ENCODE assay signal across 24 cellular contexts in the genomic region with DNA sequence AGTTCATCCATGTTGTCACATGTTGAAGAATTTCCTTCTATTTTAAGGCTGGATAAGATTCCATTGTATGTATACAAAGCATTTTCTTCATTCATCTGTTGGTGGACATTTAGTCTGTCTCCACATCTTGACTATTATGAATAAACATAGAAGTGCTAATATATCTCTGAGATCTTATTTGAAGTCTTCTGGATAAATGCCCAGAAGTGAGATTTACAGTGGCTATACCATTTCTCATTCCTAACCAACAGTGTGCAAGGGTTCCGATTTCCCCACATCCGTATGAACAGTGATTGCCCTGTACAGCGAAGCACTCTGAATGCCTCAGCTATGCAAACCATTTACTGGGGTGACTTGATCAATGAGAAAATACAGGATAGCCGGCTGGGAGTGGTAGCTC.
"Had no signal": no experiment of that assay in that cellular context is flagged by ENCODE, and none has a peak within 500 bp of the region (broad histone marks: within the 10 kb centered on the region; RNA-seq: fewer than 3 reads in every experiment).

No MANE protein-coding gene starts in this region.

- H3K36me3 ChIP-seq: SJSA1 had no signal

- H3K4me2 ChIP-seq: KMS-11 had no signal

- H3K4me3 ChIP-seq: K562, SJSA1, SK-N-MC had no signal

- H3K27me3 ChIP-seq: SJSA1 had no signal

- H3K9me3 ChIP-seq: SJSA1 had no signal

- H3K27ac ChIP-seq: KMS-11, SJSA1, SK-N-MC had no signal

- H3K9ac ChIP-seq: KMS-11 had no signal

- DNase-seq: Kasumi-1, MV-4-11, NCI-H1048, NCI-H1105 treated with DMSO at 0.1 percent for 48 hours, NCI-H1417 treated with DMSO at 0.1 percent for 48 hours, NCI-H146, NCI-H1694 treated with DMSO at 0.1 percent for 48 hours, NCI-H1930, NCI-H2081, NCI-H2171, NCI-H226, NCI-H446, NCI-H510A, NCI-H524 treated with DMSO at 0.1 percent for 48 hours, NCI-H69, NCI-H774, Right ventricle myocardium superior, RPMI8226, SIG-M5 had no signal

- ATAC-seq: HepG2, K562 had no signal
